In genomic region chr3:183537295-183537730, GRCh38 we compare ENCODE assay signal across 10 cellular contexts. TPM values are rescaled to one million over a fixed set of nuclear protein-coding genes. Genes with fewer than 3 reads are reported as not detected.
A peak's percentile ranks its signal among the peaks of the same experiment; 100 is the strongest.
DNase-seq lines count a peak whose midpoint lies in the region; ATAC-seq, FAIRE-seq and TF ChIP-seq lines count a peak whose summit lies in the region.
"Had no signal": no experiment of that assay in that cellular context is flagged by ENCODE, and none has a peak within 500 bp of the region (broad histone marks: within the 10 kb centered on the region; RNA-seq: fewer than 3 reads in every experiment).

No MANE protein-coding gene starts in this region.

- H2AFZ ChIP-seq in GM12878 (ENCODE audit: control insufficient read depth, low read depth, low read length): no peak overlapping the region

- H4K20me1 ChIP-seq in GM12878 (ENCODE audit: control insufficient read depth, insufficient read depth): no peaks in the 10 kb centered on the region; the same call in 1 of the 2 replicates

- DNase-seq in Right ventricle myocardium inferior (ENCODE audit: missing footprints) (no peak), cardiac septum (ENCODE audit: low spot score) (no peak), GM12878 (ENCODE audit: low read depth, low spot score) (no peak), left kidney (ENCODE audit: low read depth, low spot score) (peak; percentile 26), COR-L47 (lab: John Stamatoyannopoulos, UW) (no peak), NCI-H187 (lab: John Stamatoyannopoulos, UW) (no peak), Peyer's patch (no peak)
- DNase-seq: activated naive CD4-positive, alpha-beta T cell treated with anti-CD3 and anti-CD28 coated beads, Interleukin-2, amount 50 U/mL, for 16 hours; BE2C had no signal

- POLR2A ChIA-PET in GM12878 (lab: Charles Lee): interaction anchor here (0.5 to 11.9 kb wide), 8 partner anchors 8 to 160 kb away, joined by 3 to 181 read pairs (median 5); partner anchors contain the start of genes KLHL6 and YEATS2

- H3K27ac ChIP-seq in GM12878 (ENCODE audit: control insufficient read depth, insufficient read depth) (no peak overlapping the region), Peyer's patch (peak overlapping the region in 2 of 4 donors; percentile 25 to 78)

- peaks cover 12% of the 10 kb centered on the region; the same call in 1 of the 2 replicates for H3K79me2 ChIP-seq in GM12878 (ENCODE audit: control insufficient read depth, insufficient read depth, low read length)

- H3K27me3 ChIP-seq in GM12878 (replicated peaks in 1 of 2; ENCODE audit: control insufficient read depth in 2 of 2, insufficient read depth in 2 of 2, low read length in 1 of 2) (no peaks in the 10 kb centered on the region), Peyer's patch (no peaks in the 10 kb centered on the region)
- H3K27me3 ChIP-seq: BE2C had no signal

- intact Hi-C loops in Right ventricle myocardium inferior (cut with DNase I) (no loop called here), cardiac septum (cut with DNase I) (no loop called here), GM12878 (cut with micrococcal nuclease; ENCODE audit: unreplicated experiment) (loop anchor here (2.0 kb wide), 1 partner anchor 15 kb away; no protein-coding TSS in a partner anchor)

- H3K4me3 ChIP-seq in GM12878 (no peak overlapping the region), Peyer's patch (no peak overlapping the region)

- H3K9me3 ChIP-seq in GM12878 (replicated peaks; ENCODE audit: control insufficient read depth, insufficient read depth, low read length) (no peaks in the 10 kb centered on the region; the same call in 2 of the 3 replicates), Peyer's patch (no peaks in the 10 kb centered on the region)
- H3K9me3 ChIP-seq: BE2C had no signal

- TF ChIP-seq CTCF in GM12878 (IDR thresholded peaks at IDR 0.05 in 2 of 3, conservative IDR thresholded peaks at IDR 0.05 in 1 of 3; ENCODE audit: control insufficient read depth in 2 of 3, extremely low read depth in 1 of 3, insufficient read depth in 1 of 3, low read depth in 3 of 3, low read length in 3 of 3) (no peak), Peyer's patch (IDR thresholded peaks at IDR 0.05) (no peak)

- TF ChIP-seq POLR2A in GM12878 (IDR thresholded peaks at IDR 0.05; ENCODE audit: low read depth, low read length) (no peak), Peyer's patch (IDR thresholded peaks at IDR 0.05) (no peak)

- no peak for FAIRE-seq in GM12878 (lab: Jason Lieb, UNC)

- in situ Hi-C loops in GM12878 (cut with MboI): no loop called here

- ATAC-seq in Right ventricle myocardium inferior (peak; percentile 21), GM12878 (no peak), HG03457 (IDR thresholded peaks at IDR 0.05; ENCODE audit: unreplicated experiment) (no peak)

- CTCF ChIA-PET in GM12878 (lab: Yijun Ruan, JAX): interaction anchor here (0.9 to 8.5 kb wide), 10 partner anchors 9 to 230 kb away, joined by 3 to 98 read pairs (median 4); no protein-coding TSS in a partner anchor

- TF ChIP-seq EP300 in GM12878 (IDR thresholded peaks at IDR 0.05; ENCODE audit: borderline replicate concordance in 1 of 2, control insufficient read depth in 1 of 2, low read depth in 2 of 2, low read length in 2 of 2): no peak

- H3K4me1 ChIP-seq in GM12878 (ENCODE audit: control insufficient read depth, insufficient read depth, low read length): peaks cover 75% of the 10 kb centered on the region
- peaks cover 0 to 24% (median 17%) of the 10 kb centered on the region in 4 donors for H3K4me1 ChIP-seq in Peyer's patch

- H3K9ac ChIP-seq in GM12878 (ENCODE audit: control insufficient read depth, insufficient read depth, low read length): no peak overlapping the region

- peak overlapping the region; percentile 52 for H3K4me2 ChIP-seq in GM12878 (ENCODE audit: control insufficient read depth, insufficient read depth)

- RAD21 ChIA-PET in GM12878 (lab: Charles Lee; ENCODE audit: unreplicated experiment): interaction anchor here (1.2 to 14.8 kb wide), 7 partner anchors 12 to 100 kb away, joined by 3 to 245 read pairs (median 82); partner anchors contain the start of gene KLHL6

- no peak for TF ChIP-seq RAD21 in GM12878 (IDR thresholded peaks at IDR 0.05; ENCODE audit: insufficient read depth, low read depth, low read length)

- no peaks in the 10 kb centered on the region for H3K36me3 ChIP-seq in GM12878 (ENCODE audit: control insufficient read depth in 2 of 2, insufficient read depth in 2 of 2, low read length in 1 of 2)
- no peaks in the 10 kb centered on the region for H3K36me3 ChIP-seq in Peyer's patch
- H3K36me3 ChIP-seq: BE2C had no signal

- WGBS in GM12878 (ENCODE audit: insufficient coverage, insufficient replicate concordance, low lambda C conversion rate, missing lambda C conversion rate): 96% methylated on average over 4 of the region's 4 CpGs

- SMC1A ChIA-PET in GM12878 (lab: Charles Lee; ENCODE audit: uncharacterized antibody, unreplicated experiment): interaction anchor here (0.6 to 9.8 kb wide), 19 partner anchors 8 to 228 kb away, joined by 3 to 190 read pairs (median 4); no protein-coding TSS in a partner anchor

- BruUV-seq in GM12878 (replicated peaks; lab: Mats Ljungman, UMichigan): no TSS peak

TF ChIP-seq in GM12878, 131 proteins besides CTCF, POLR2A, EP300 and RAD21:
- TF ChIP-seq, protein P1, sequence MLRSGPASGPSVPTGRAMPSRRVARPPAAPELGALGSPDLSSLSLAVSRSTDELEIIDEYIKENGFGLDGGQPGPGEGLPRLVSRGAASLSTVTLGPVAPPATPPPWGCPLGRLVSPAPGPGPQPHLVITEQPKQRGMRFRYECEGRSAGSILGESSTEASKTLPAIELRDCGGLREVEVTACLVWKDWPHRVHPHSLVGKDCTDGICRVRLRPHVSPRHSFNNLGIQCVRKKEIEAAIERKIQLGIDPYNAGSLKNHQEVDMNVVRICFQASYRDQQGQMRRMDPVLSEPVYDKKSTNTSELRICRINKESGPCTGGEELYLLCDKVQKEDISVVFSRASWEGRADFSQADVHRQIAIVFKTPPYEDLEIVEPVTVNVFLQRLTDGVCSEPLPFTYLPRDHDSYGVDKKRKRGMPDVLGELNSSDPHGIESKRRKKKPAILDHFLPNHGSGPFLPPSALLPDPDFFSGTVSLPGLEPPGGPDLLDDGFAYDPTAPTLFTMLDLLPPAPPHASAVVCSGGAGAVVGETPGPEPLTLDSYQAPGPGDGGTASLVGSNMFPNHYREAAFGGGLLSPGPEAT (IDR thresholded peaks at IDR 0.05; ENCODE audit: low read depth): 0 out of 2 replicates have a peak, but pooled peaks have one; percentile 5
- TF ChIP-seq HDGF (IDR thresholded peaks at IDR 0.05) (peak; percentile 30; the same call in 1 of the 2 replicates), MXI1 (IDR thresholded peaks at IDR 0.05; ENCODE audit: low read depth, low read length) (0 out of 2 replicates have a peak, but pooled peaks have one; percentile 17), SIX5 (IDR thresholded peaks at IDR 0.05; ENCODE audit: low read depth, low read length, severe bottlenecking) (no peak)

RNA-seq across cellular contexts. Expression of gene KLHL6, which starts 18.2 kb away (rescaled TPM):
- total RNA-seq in Right ventricle myocardium inferior (0.97 TPM), cardiac septum (2.2 TPM), GM12878 (2014; rRNA removed) (23.6 and 27.5 TPM in 2 replicates), GM12878 (2014; rRNA removed; fragmentation: Illumina TruSeq; extraction: Trizol) (26.8 and 28.0 TPM in 2 replicates), GM12878 (2021) (28.7 and 29.7 TPM in 2 replicates), Peyer's patch (10 to 100 TPM in 1 of 4 donors, 1 to 10 TPM in 3; 1.6 to 53.6 (median 4.9) TPM)
- total RNA-seq in GM12878 (2013; cell fraction: nucleolus; rRNA removed): 551 and 574 TPM in 2 replicates
- polyA plus RNA-seq in GM12878 (2011; ENCODE audit: low read depth): 7.9 TPM
- polyA plus RNA-seq in GM12878 (2011; rRNA removed) (91.8 and 99.8 TPM in 2 replicates), GM12878 (2014; fragmentation: Illumina TruSeq; extraction: Trizol) (26.5 and 30.0 TPM in 2 replicates), GM12878 (2014; fragmentation: Nextera tagmentation; extraction: Ambion mirVana) (1 to 10 TPM; 4.0 to 4.2 TPM), GM12878 (2014; rRNA removed) (23.0 and 25.2 TPM in 2 replicates), GM12878 (2016; fragmentation: Nextera tagmentation; extraction: Ambion mirVana) (10 to 100 TPM; 16.5 to 19.9 TPM)
- polyA plus RNA-seq in GM12878 (2011; cell fraction: cytosol; rRNA removed): 60.5 and 63.5 TPM in 2 replicates
- 139 and 178 TPM in 2 replicates for polyA plus RNA-seq in GM12878 (2011; cell fraction: nucleus; rRNA removed)
- 12.3 and 19.6 TPM in 2 replicates for polyA plus RNA-seq in GM12878 (2012)
- polyA minus RNA-seq in GM12878 (2011; rRNA and poly(A)+ RNA removed): 104 and 116 TPM in 2 replicates
- polyA minus RNA-seq in GM12878 (2011; cell fraction: cytosol; rRNA and poly(A)+ RNA removed): 29.4 and 31.6 TPM in 2 replicates
- 52.3 and 65.3 TPM in 2 replicates for polyA minus RNA-seq in GM12878 (2011; cell fraction: nucleus; rRNA and poly(A)+ RNA removed)
